In genomic region chr13:25046985-25047660, GRCh38 we compare ENCODE assay signal across 2 cellular contexts.
A peak's percentile ranks its signal among the peaks of the same experiment; 100 is the strongest.
TF ChIP-seq lines count a peak whose summit lies in the region.

No MANE protein-coding gene starts in this region.

TF ChIP-seq in IMR-90, 13 proteins besides CTCF, POLR2A, EP300 and RAD21:
- no peak for TF ChIP-seq RCOR1 (IDR thresholded peaks at IDR 0.05; ENCODE audit: insufficient replicate concordance, low read length)
- TF ChIP-seq CEBPB (IDR thresholded peaks at IDR 0.05; ENCODE audit: low read depth, low read length): no peak

TF ChIP-seq in H1, 55 proteins besides CTCF, POLR2A, EP300 and RAD21:
- TF ChIP-seq USF2 (IDR thresholded peaks at IDR 0.05; ENCODE audit: low read length) (no peak), SP2 (IDR thresholded peaks at IDR 0.05; ENCODE audit: low read length) (no peak), PHF8 (conservative IDR thresholded peaks at IDR 0.05; ENCODE audit: low read depth, low read length) (no peak), NANOG (IDR thresholded peaks at IDR 0.05; ENCODE audit: insufficient read depth, low read depth, low read length, poor library complexity, severe bottlenecking) (no peak), CHD2 (IDR thresholded peaks at IDR 0.05; ENCODE audit: low read length) (no peak), HDAC2 (IDR thresholded peaks at IDR 0.05; ENCODE audit: borderline replicate concordance in 1 of 2, low read depth in 2 of 2, low read length in 2 of 2) (no peak), SIX5 (IDR thresholded peaks at IDR 0.05; ENCODE audit: low read depth, low read length) (no peak), E2F6 (IDR thresholded peaks at IDR 0.05) (peak; percentile 71), CTBP2 (IDR thresholded peaks at IDR 0.05; ENCODE audit: borderline replicate concordance, insufficient read depth, insufficient read length, low read length) (no peak), CHD7 (IDR thresholded peaks at IDR 0.05; ENCODE audit: insufficient replicate concordance, low read length) (no peak), MAX (IDR thresholded peaks at IDR 0.05) (0 out of 2 replicates have a peak, but pooled peaks have one; percentile 4), BACH1 (IDR thresholded peaks at IDR 0.05; ENCODE audit: low read length) (no peak), SAP30 (IDR thresholded peaks at IDR 0.05; ENCODE audit: insufficient read depth, insufficient replicate concordance, low read length) (no peak), TAF1 (IDR thresholded peaks at IDR 0.05; ENCODE audit: low read depth, low read length) (peak; percentile 60; the same call in 1 of the 2 replicates), BRCA1 (IDR thresholded peaks at IDR 0.05; ENCODE audit: low read depth, low read length) (no peak), SIRT6 (IDR thresholded peaks at IDR 0.05; ENCODE audit: low read length) (no peak), POLR2AphosphoS5 (IDR thresholded peaks at IDR 0.05; ENCODE audit: low read depth, low read length) (no peak), TCF12 (IDR thresholded peaks at IDR 0.05; ENCODE audit: low read depth, low read length) (no peak), TBP (IDR thresholded peaks at IDR 0.05; ENCODE audit: low read depth, low read length) (peak; percentile 68), SUZ12 (IDR thresholded peaks at IDR 0.05; ENCODE audit: low read length) (peak; percentile 57; the same call in 1 of the 2 replicates), KDM4A (IDR thresholded peaks at IDR 0.05; ENCODE audit: low read depth, low read length, severe bottlenecking) (peak; percentile 94), CBX8 (IDR thresholded peaks at IDR 0.05; ENCODE audit: borderline replicate concordance, low read depth, low read length) (no peak), ATF2 (IDR thresholded peaks at IDR 0.05; ENCODE audit: low read length) (no peak), SP4 (IDR thresholded peaks at IDR 0.05; ENCODE audit: low read length) (no peak), CREB1 (IDR thresholded peaks at IDR 0.05) (no peak), EGR1 (IDR thresholded peaks at IDR 0.05; ENCODE audit: borderline replicate concordance, low read depth, low read length) (no peak), ASH2L (IDR thresholded peaks at IDR 0.05; ENCODE audit: low read length) (peak; percentile 74), SIN3A (conservative IDR thresholded peaks at IDR 0.05 in 1 of 2, IDR thresholded peaks at IDR 0.05 in 1 of 2; ENCODE audit: low read depth in 1 of 2, low read length in 2 of 2) (no peak; a peak in 1 of 4 replicates)
